27 cellular contexts compared by ENCODE assay signal in genomic region chr2:60604665-60605064, GRCh38.
"Had no signal": no experiment of that assay in that cellular context is flagged by ENCODE, and none has a peak within 500 bp of the region (broad histone marks: within the 10 kb centered on the region; RNA-seq: fewer than 3 reads in every experiment).

No MANE protein-coding gene starts in this region.

- H3K27me3 ChIP-seq: hepatocyte, pancreas, sigmoid colon, suprapubic skin, upper lobe of right lung had no signal

- H3K4me3 ChIP-seq: hepatocyte, left ventricle myocardium inferior, lung, pancreas, prostate gland, sigmoid colon, spleen, suprapubic skin, thoracic aorta, tibial artery, upper lobe of right lung had no signal

- H3K4me2 ChIP-seq: hepatocyte had no signal

- H3K4me3 Mint-ChIP-seq: mesothelial cell of epicardium; naive B cell; natural killer cell treated with Interleukin-12 subunit alpha and Interleukin-12 subunit beta and Interleukin-15 and Interleukin-18, amount 100 ng/mL, for 72 hours; stimulated activated effector memory CD8-positive, alpha-beta T cell treated with anti-CD3 and anti-CD28 coated beads, Interleukin-12 subunit alpha, Interleukin-12 subunit beta, amount 100 ng/mL, for 72 hours; stimulated activated naive CD8-positive, alpha-beta T cell treated with anti-CD3 and anti-CD28 coated beads, Interleukin-15, Interleukin-2, amounts not matched to agents 100 ng/mL and 50 ng/mL, for 24 hours had no signal

- H3K9me3 Mint-ChIP-seq: natural killer cell treated with Interleukin-12 subunit alpha and Interleukin-12 subunit beta and Interleukin-15 and Interleukin-18, amount 100 ng/mL, for 72 hours; stimulated activated effector memory CD8-positive, alpha-beta T cell treated with anti-CD3 and anti-CD28 coated beads, Interleukin-12 subunit alpha, Interleukin-12 subunit beta, amount 100 ng/mL, for 72 hours had no signal

- H3K36me3 Mint-ChIP-seq: mesothelial cell of epicardium; natural killer cell treated with Interleukin-12 subunit alpha and Interleukin-12 subunit beta and Interleukin-15 and Interleukin-18, amount 100 ng/mL, for 72 hours; stimulated activated effector memory CD8-positive, alpha-beta T cell treated with anti-CD3 and anti-CD28 coated beads, Interleukin-12 subunit alpha, Interleukin-12 subunit beta, amount 100 ng/mL, for 72 hours had no signal

- H3K36me3 ChIP-seq: left ventricle myocardium inferior, pancreas, prostate gland, sigmoid colon, spleen, suprapubic skin, thoracic aorta, tibial artery, upper lobe of right lung had no signal

- H3K9me3 ChIP-seq: pancreas, prostate gland, sigmoid colon, suprapubic skin, thoracic aorta, tibial artery, upper lobe of right lung had no signal

- H3K27ac Mint-ChIP-seq: mesothelial cell of epicardium; natural killer cell treated with Interleukin-12 subunit alpha and Interleukin-12 subunit beta and Interleukin-15 and Interleukin-18, amount 100 ng/mL, for 72 hours; stimulated activated effector memory CD8-positive, alpha-beta T cell treated with anti-CD3 and anti-CD28 coated beads, Interleukin-12 subunit alpha, Interleukin-12 subunit beta, amount 100 ng/mL, for 72 hours; stimulated activated naive CD8-positive, alpha-beta T cell treated with anti-CD3 and anti-CD28 coated beads, Interleukin-15, Interleukin-2, amounts not matched to agents 100 ng/mL and 50 ng/mL, for 24 hours had no signal

- DNase-seq: islet precursor cell; left ventricle myocardium inferior; mesendoderm; naive B cell; nucleus accumbens; pancreas; posterior cingulate gyrus; retina; right cardiac atrium; sigmoid colon; spleen; stimulated activated CD4-positive, alpha-beta T cell treated with anti-CD3 and anti-CD28 coated beads, Interleukin-4, amount 100 ng/mL, for 24 hours; stimulated activated naive CD4-positive, alpha-beta T cell; tibial artery; trophoblast cell; upper lobe of right lung had no signal

- H3K4me1 ChIP-seq: left ventricle myocardium inferior, pancreas, prostate gland, sigmoid colon, spleen, suprapubic skin, tibial artery, upper lobe of right lung had no signal

- H3K27ac ChIP-seq: hepatocyte, left ventricle myocardium inferior, pancreas, prostate gland, sigmoid colon, spleen, suprapubic skin, thoracic aorta, tibial artery, upper lobe of right lung had no signal

- H3K79me2 ChIP-seq: hepatocyte had no signal

- H3K4me1 Mint-ChIP-seq: naive B cell; stimulated activated effector memory CD8-positive, alpha-beta T cell treated with anti-CD3 and anti-CD28 coated beads, Interleukin-12 subunit alpha, Interleukin-12 subunit beta, amount 100 ng/mL, for 72 hours had no signal

- FAIRE-seq: pancreas, small intestine, urothelium cell line had no signal

- H2AFZ ChIP-seq: hepatocyte had no signal

- ATAC-seq: natural killer cell treated with Interleukin-12 subunit alpha and Interleukin-12 subunit beta and Interleukin-15 and Interleukin-18, amount 100 ng/mL, for 72 hours; pancreas; right cardiac atrium; stimulated activated effector memory CD8-positive, alpha-beta T cell treated with anti-CD3 and anti-CD28 coated beads, Interleukin-12 subunit alpha, Interleukin-12 subunit beta, amount 100 ng/mL, for 72 hours; upper lobe of right lung had no signal
